Comparison of ENCODE assay signal across 8 cellular contexts in genomic region chr21:20997633-20998455, GRCh38. TPM values are rescaled to one million over a fixed set of nuclear protein-coding genes. Genes with fewer than 3 reads are reported as not detected.
DNase-seq lines count a peak whose midpoint lies in the region; ATAC-seq and TF ChIP-seq lines count a peak whose summit lies in the region.

Gene NCAM2, plus strand, starts transcription at chr21:20998409.

- ATAC-seq in GM21825 (IDR thresholded peaks at IDR 0.05; ENCODE audit: unreplicated experiment) (peak; percentile 40), GM19023 (IDR thresholded peaks at IDR 0.05; ENCODE audit: unreplicated experiment) (no peak)

- no peak for TF ChIP-seq CTCF in AG09309 (IDR thresholded peaks at IDR 0.05; ENCODE audit: control insufficient read depth, insufficient read depth, low read depth, low read length, missing control alignments)

- H3K4me3 ChIP-seq in AG09309 (ENCODE audit: control insufficient read depth, low read depth, low read length) (peak within 1 kb of the TSS; percentile 31), mononuclear cell (ENCODE audit: low read length) (peak within 1 kb of the TSS; percentile 33)

- no peaks in the 10 kb centered on the region for H3K9me3 ChIP-seq in mononuclear cell (ENCODE audit: low read depth, low read length)

- no peak within 1 kb of the TSS for H3K27ac ChIP-seq in epithelial cell of prostate

- H3K27me3 ChIP-seq in mononuclear cell (ENCODE audit: insufficient read depth, low read length), result peaks cover 17% of the 10 kb centered on the region

- peaks cover 18% of the 10 kb centered on the region for H3K4me1 ChIP-seq in mononuclear cell (ENCODE audit: insufficient read depth, low read length)

- DNase-seq in AG09309 (ENCODE audit: low read depth) (no peak), NCI-H510A treated with DMSO at 0.1 percent for 48 hours (lab: John Stamatoyannopoulos, UW) (peak; percentile 55), activated T-cell treated with anti-CD3 and anti-CD28 coated beads for 24 hours (ENCODE audit: low read depth) (peak; percentile 39), epithelial cell of prostate (ENCODE audit: low read depth, low spot score) (peak; percentile 16)
- peak; percentile 57 for DNase-seq in stimulated activated CD8-positive, alpha-beta memory T cell treated with anti-CD3 and anti-CD28 coated beads, Interleukin-4, amount 100 ng/mL, for 48 hours

RNA-seq across cellular contexts. Expression of gene NCAM2, which starts in this region (rescaled TPM):
- 0.10 TPM for total RNA-seq in mononuclear cell
